Comparison of ENCODE assay signal across 21 cellular contexts in the genomic region with DNA sequence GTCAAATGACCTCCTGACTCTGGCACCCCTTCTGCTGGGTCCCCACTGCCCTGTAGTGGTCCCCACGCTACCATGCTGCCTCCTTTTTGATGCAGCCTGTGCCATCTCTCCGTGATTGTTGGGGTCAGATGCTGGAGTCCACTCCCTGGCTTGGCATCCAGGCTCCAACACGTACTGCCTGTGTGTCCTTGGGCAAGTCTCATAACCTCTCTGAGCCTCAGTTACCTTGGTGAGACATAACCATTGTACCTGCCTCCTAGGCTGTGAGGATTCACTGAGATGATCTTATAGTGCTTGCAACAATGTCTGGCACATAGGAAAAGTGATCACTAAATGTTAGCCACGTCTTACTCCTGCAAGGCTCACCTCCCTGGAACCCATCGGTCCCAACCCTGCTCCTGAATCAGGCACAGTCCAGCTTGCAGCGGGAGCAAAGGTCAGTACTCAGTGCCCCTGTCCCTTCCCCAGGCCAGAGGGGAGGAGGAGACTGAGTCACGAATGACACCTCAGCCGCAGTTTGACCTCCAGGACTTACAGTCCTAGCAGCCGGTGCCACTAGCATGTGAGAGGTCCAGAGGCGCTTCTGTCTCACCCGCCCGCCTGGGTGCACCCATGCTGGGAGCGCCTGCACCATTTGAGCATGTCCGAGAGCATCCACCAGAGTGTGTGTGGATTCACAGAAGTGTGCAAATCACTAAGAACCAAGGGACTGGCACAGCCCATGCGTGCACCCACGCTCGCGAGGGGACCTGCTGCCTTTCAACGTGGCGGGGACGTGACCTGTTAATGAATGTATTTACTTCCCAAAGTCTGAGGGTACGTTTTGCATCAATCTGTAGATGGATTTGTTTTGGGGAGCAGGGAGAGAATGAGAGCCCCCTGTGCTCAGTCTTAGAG. TPM values are rescaled to one million over a fixed set of nuclear protein-coding genes. Genes with fewer than 3 reads are reported as not detected.
DNase-seq lines count a peak whose midpoint lies in the region; ATAC-seq, FAIRE-seq and TF ChIP-seq lines count a peak whose summit lies in the region.
"Had no signal": no experiment of that assay in that cellular context is flagged by ENCODE, and none has a peak within 500 bp of the region (broad histone marks: within the 10 kb centered on the region; RNA-seq: fewer than 3 reads in every experiment).

No MANE protein-coding gene starts in this region.

- ATAC-seq in HepG2 (peak; percentile 18), sciatic nerve (no peak), GM19455 (IDR thresholded peaks at IDR 0.05; ENCODE audit: unreplicated experiment) (no peak)
- no peak for ATAC-seq in activated CD4-positive, alpha-beta T cell treated with anti-CD3 and anti-CD28 coated beads for 36 hours
- ATAC-seq: PC-3 had no signal

- H3K4me3 ChIP-seq in Peyer's patch (peak overlapping the region in 1 of 4 donors; percentile 11), HepG2 (replicated peaks in 1 of 3; ENCODE audit: insufficient read depth in 1 of 3, low read depth in 2 of 3, low read length in 3 of 3) (peak overlapping the region in 1 of 3 experiments; percentile 59; a peak in 2 of 6 replicates)
- H3K4me3 ChIP-seq: SJCRH30 had no signal

- no peak overlapping the region for H3K4me3 Mint-ChIP-seq in activated CD4-positive, alpha-beta T cell treated with anti-CD3 and anti-CD28 coated beads for 36 hours

- CTCF ChIA-PET in HepG2 (lab: Yijun Ruan, JAX; ENCODE audit: low intra/inter-chr PET ratio, low total read pairs), result interaction anchor here (3.1 kb wide), 1 partner anchor 35 kb away, joined by 21 read pairs; a partner anchor contains a TSS
- CTCF ChIA-PET in activated CD4-positive, alpha-beta T cell treated with anti-CD3 and anti-CD28 coated beads for 36 hours (lab: Charles Lee), result no interaction called here

- H3K27ac ChIP-seq in Peyer's patch (peak overlapping the region in 2 of 4 donors; percentile 81 to 92), HepG2 (ENCODE audit: extremely low read length, insufficient read depth, low read length) (peak overlapping the region; percentile 85)
- H3K27ac ChIP-seq: C4-2B, SJCRH30 had no signal

- H3K36me3 ChIP-seq in Peyer's patch (peaks cover 0 to 4% (median 0%) of the 10 kb centered on the region in 3 donors), HepG2 (replicated peaks in 1 of 2; ENCODE audit: control insufficient read depth in 1 of 2, insufficient read depth in 2 of 2, low read length in 2 of 2) (no peaks in the 10 kb centered on the region)
- H3K36me3 ChIP-seq: SJCRH30 had no signal

- H3K4me2 ChIP-seq in HepG2 (ENCODE audit: low read depth, low read length), result peak overlapping the region; percentile 81

- intact Hi-C loops in HepG2 (cut with micrococcal nuclease; ENCODE audit: unreplicated experiment) (no loop called here), sciatic nerve (cut with DNase I) (no loop called here)
- intact Hi-C loops in activated CD4-positive, alpha-beta T cell treated with anti-CD3 and anti-CD28 coated beads for 36 hours (cut with DNase I, micrococcal nuclease), result no loop called here

- peak; percentile 22; the same call in 1 of the 2 replicates for TF ChIP-seq RAD21 in HepG2 (CRISPR knock-in tag; IDR thresholded peaks at IDR 0.05)

- H3K4me1 Mint-ChIP-seq in activated CD4-positive, alpha-beta T cell treated with anti-CD3 and anti-CD28 coated beads for 36 hours, result no peaks in the 10 kb centered on the region

- in situ Hi-C loops in HepG2 (cut with HindIII; ENCODE audit: extremely low pct_ligation_motif_present, low pct_unique_long_range_greater_than_20kb), result no loop called here

- TF ChIP-seq EP300 in HepG2 (IDR thresholded peaks at IDR 0.05; ENCODE audit: low read depth in 2 of 2, low read length in 2 of 2) (no peak), HepG2 (CRISPR knock-in tag; IDR thresholded peaks at IDR 0.05; ENCODE audit: borderline replicate concordance) (no peak)

- H3K4me1 ChIP-seq in Peyer's patch, result no peaks in the 10 kb centered on the region
- peaks cover 91% of the 10 kb centered on the region for H3K4me1 ChIP-seq in HepG2 (ENCODE audit: insufficient read depth, low read length)
- H3K4me1 ChIP-seq: SJCRH30 had no signal

- BruUV-seq in HepG2 (replicated peaks; lab: Mats Ljungman, UMichigan), result no TSS peak

- H3K9me3 ChIP-seq in Peyer's patch (no peaks in the 10 kb centered on the region), HepG2 (ENCODE audit: low read length) (no peaks in the 10 kb centered on the region)
- H3K9me3 ChIP-seq: SJCRH30 had no signal

- no peak for TF ChIP-seq POLR2A in Peyer's patch (IDR thresholded peaks at IDR 0.05)
- TF ChIP-seq POLR2A in HepG2 (IDR thresholded peaks at IDR 0.05; ENCODE audit: insufficient read depth in 1 of 2, low read depth in 2 of 2, low read length in 2 of 2), result no peak

- FAIRE-seq in HepG2 (lab: Jason Lieb, UNC), result peak; percentile 67
- FAIRE-seq: GM12892, GM18507 had no signal

- peak in 2 of 3 donors; percentile 73 to 76 for DNase-seq in Peyer's patch
- DNase-seq in HepG2 (ENCODE audit: low spot score), result no peak
- peak; percentile 27 for DNase-seq in sciatic nerve (ENCODE audit: low spot score)
- DNase-seq in stimulated activated CD4-positive, alpha-beta T cell treated with anti-CD3 and anti-CD28 coated beads, Interleukin-12 subunit alpha, Interleukin-12 subunit beta, amount 100 ng/mL, for 4 hours, result no peak
- DNase-seq in activated CD4-positive, alpha-beta T cell treated with anti-CD3 and anti-CD28 coated beads for 36 hours, result no peak
- DNase-seq: ACHN, DMS79, GOT3, NCI-H1048, NCI-H1436, NCI-H1930, NCI-H226, NCI-H524, NCI-H82, PC-3, SJCRH30 had no signal

- H3K9me3 Mint-ChIP-seq in activated CD4-positive, alpha-beta T cell treated with anti-CD3 and anti-CD28 coated beads for 36 hours (ENCODE audit: low read depth), result no peaks in the 10 kb centered on the region

- peaks cover 13% of the 10 kb centered on the region for H3K79me2 ChIP-seq in HepG2 (ENCODE audit: insufficient read depth, low read length)

- H4K20me1 ChIP-seq in HepG2 (ENCODE audit: insufficient read depth, low read length), result no peaks in the 10 kb centered on the region

- peak overlapping the region; percentile 60 for H3K9ac ChIP-seq in HepG2 (ENCODE audit: insufficient read depth, low read depth, low read length)

- no peak for TF ChIP-seq CTCF in Peyer's patch (IDR thresholded peaks at IDR 0.05)
- no peak for TF ChIP-seq CTCF in HepG2 (CRISPR knock-in tag; IDR thresholded peaks at IDR 0.05)

- H3K27me3 ChIP-seq in Peyer's patch (no peaks in the 10 kb centered on the region), HepG2 (ENCODE audit: control insufficient read depth in 1 of 2, insufficient read depth in 2 of 2, low read length in 2 of 2) (no peaks in the 10 kb centered on the region)
- H3K27me3 ChIP-seq: SJCRH30 had no signal

- H3K36me3 Mint-ChIP-seq in activated CD4-positive, alpha-beta T cell treated with anti-CD3 and anti-CD28 coated beads for 36 hours (ENCODE audit: low read depth), result no peaks in the 10 kb centered on the region

- WGBS in HepG2 (ENCODE audit: low lambda C conversion rate), result 18% methylated on average over 5 of the region's 22 CpGs

- H2AFZ ChIP-seq in HepG2 (ENCODE audit: low read length), result no peak overlapping the region

- H3K27ac Mint-ChIP-seq in activated CD4-positive, alpha-beta T cell treated with anti-CD3 and anti-CD28 coated beads for 36 hours, result no peak overlapping the region

- no peaks in the 10 kb centered on the region for H3K27me3 Mint-ChIP-seq in activated CD4-positive, alpha-beta T cell treated with anti-CD3 and anti-CD28 coated beads for 36 hours

- POLR2A ChIA-PET in HepG2 (lab: Yijun Ruan, JAX), result interaction anchor here (1.2 to 18.4 kb wide), 6 partner anchors 10 to 319 kb away, joined by 3 to 1365 read pairs (median 233); a partner anchor contains a TSS
- POLR2A ChIA-PET in activated CD4-positive, alpha-beta T cell treated with anti-CD3 and anti-CD28 coated beads for 36 hours (lab: Charles Lee), result no interaction called here

RNA-seq across cellular contexts. Expression of a gene that starts 3.0 kb away (rescaled TPM):
- total RNA-seq in Peyer's patch (over 10,000 TPM in 1 of 4 donors, 1,000 to 10,000 TPM in 2, 100 to 1,000 TPM in 1; 107 to 10,211 (median 6,146) TPM), HepG2 (2016; rRNA removed; fragmentation: Illumina TruSeq; extraction: Trizol) (1.8 and 3.8 TPM in 2 replicates), sciatic nerve (not detected)
- 1.2 and 2.1 TPM in 2 replicates for total RNA-seq in HepG2 (2016; cell fraction: cytosol; rRNA removed; fragmentation: Illumina TruSeq; extraction: Trizol; ENCODE audit: low read depth)
- total RNA-seq in HepG2 (2016; cell fraction: insoluble cytoplasmic fraction; rRNA removed; fragmentation: Illumina TruSeq; extraction: Trizol), result 2.1 and 3.7 TPM in 2 replicates
- 2.5 and 3.8 TPM in 2 replicates for total RNA-seq in HepG2 (2016; cell fraction: membrane; rRNA removed; fragmentation: Illumina TruSeq; extraction: Trizol)
- 1.5 and 3.9 TPM in 2 replicates for total RNA-seq in HepG2 (2016; cell fraction: nucleus; rRNA removed; fragmentation: Illumina TruSeq; extraction: Trizol)
- 7.2 and 11.0 TPM in 2 replicates for polyA plus RNA-seq in HepG2 (2011; rRNA removed)
- polyA plus RNA-seq in HepG2 (2011; cell fraction: cytosol; rRNA removed), result 9.4 and 10.1 TPM in 2 replicates
- 4.4 and 6.4 TPM in 2 replicates for polyA plus RNA-seq in HepG2 (2011; cell fraction: nucleus; rRNA removed)
- 5.7 and 7.6 TPM in 2 replicates for polyA plus RNA-seq in HepG2 (2012)
- polyA plus RNA-seq in HepG2 (2016; cell fraction: cytosol; fragmentation: Illumina TruSeq; extraction: Trizol; ENCODE audit: low read depth), result 1.8 and 2.4 TPM in 2 replicates
- 1.6 and 1.8 TPM in 2 replicates for polyA plus RNA-seq in HepG2 (2016; cell fraction: insoluble cytoplasmic fraction; fragmentation: Illumina TruSeq; extraction: Trizol; ENCODE audit: low read depth)
- 2.4 and 3.3 TPM in 2 replicates for polyA plus RNA-seq in HepG2 (2016; cell fraction: membrane; fragmentation: Illumina TruSeq; extraction: Trizol; ENCODE audit: low read depth)
- polyA plus RNA-seq in HepG2 (2016; cell fraction: nucleus; fragmentation: Illumina TruSeq; extraction: Trizol; ENCODE audit: insufficient read depth, low read depth), result 3.5 and 4.1 TPM in 2 replicates
- 4.4 TPM in 1 of 2 replicates, not detected in the other for polyA minus RNA-seq in HepG2 (2011; rRNA and poly(A)+ RNA removed; ENCODE audit: low replicate concordance)
- polyA minus RNA-seq in HepG2 (2011; cell fraction: cytosol; rRNA and poly(A)+ RNA removed), result 2.5 and 3.2 TPM in 2 replicates
- 0.77 and 1.6 TPM in 2 replicates for polyA minus RNA-seq in HepG2 (2011; cell fraction: nucleus; rRNA and poly(A)+ RNA removed)
- total RNA-seq in activated CD4-positive, alpha-beta T cell treated with anti-CD3 and anti-CD28 coated beads for 36 hours, result not detected
- total RNA-seq: M059J, PC-3, SJCRH30 had no signal

RNA-seq across cellular contexts. Expression of a gene that starts 3.6 kb away (rescaled TPM):
- total RNA-seq in Peyer's patch (over 10,000 TPM in 1 of 4 donors, 1,000 to 10,000 TPM in 2, 100 to 1,000 TPM in 1; 276 to 11,857 (median 5,024) TPM), HepG2 (2016; rRNA removed; fragmentation: Illumina TruSeq; extraction: Trizol) (179 and 314 TPM in 2 replicates), sciatic nerve (not detected)
- 470 and 617 TPM in 2 replicates for total RNA-seq in HepG2 (2016; cell fraction: cytosol; rRNA removed; fragmentation: Illumina TruSeq; extraction: Trizol; ENCODE audit: low read depth)
- 191 and 310 TPM in 2 replicates for total RNA-seq in HepG2 (2016; cell fraction: insoluble cytoplasmic fraction; rRNA removed; fragmentation: Illumina TruSeq; extraction: Trizol)
- 250 and 324 TPM in 2 replicates for total RNA-seq in HepG2 (2016; cell fraction: membrane; rRNA removed; fragmentation: Illumina TruSeq; extraction: Trizol)
- 211 and 238 TPM in 2 replicates for total RNA-seq in HepG2 (2016; cell fraction: nucleus; rRNA removed; fragmentation: Illumina TruSeq; extraction: Trizol)
- polyA plus RNA-seq in HepG2 (2011; rRNA removed), result 687 and 1,005 TPM in 2 replicates
- 944 and 988 TPM in 2 replicates for polyA plus RNA-seq in HepG2 (2011; cell fraction: cytosol; rRNA removed)
- 255 and 392 TPM in 2 replicates for polyA plus RNA-seq in HepG2 (2011; cell fraction: nucleus; rRNA removed)
- 921 and 1,213 TPM in 2 replicates for polyA plus RNA-seq in HepG2 (2012)
- 724 and 925 TPM in 2 replicates for polyA plus RNA-seq in HepG2 (2016; cell fraction: cytosol; fragmentation: Illumina TruSeq; extraction: Trizol; ENCODE audit: low read depth)
- polyA plus RNA-seq in HepG2 (2016; cell fraction: insoluble cytoplasmic fraction; fragmentation: Illumina TruSeq; extraction: Trizol; ENCODE audit: low read depth), result 243 and 253 TPM in 2 replicates
- 332 and 399 TPM in 2 replicates for polyA plus RNA-seq in HepG2 (2016; cell fraction: membrane; fragmentation: Illumina TruSeq; extraction: Trizol; ENCODE audit: low read depth)
- 479 and 488 TPM in 2 replicates for polyA plus RNA-seq in HepG2 (2016; cell fraction: nucleus; fragmentation: Illumina TruSeq; extraction: Trizol; ENCODE audit: insufficient read depth, low read depth)
- polyA minus RNA-seq in HepG2 (2011; rRNA and poly(A)+ RNA removed; ENCODE audit: low replicate concordance), result 493 TPM in 1 of 2 replicates, not detected in the other
- 182 and 185 TPM in 2 replicates for polyA minus RNA-seq in HepG2 (2011; cell fraction: cytosol; rRNA and poly(A)+ RNA removed)
- polyA minus RNA-seq in HepG2 (2011; cell fraction: nucleus; rRNA and poly(A)+ RNA removed), result 38.8 and 66.1 TPM in 2 replicates
- not detected for total RNA-seq in activated CD4-positive, alpha-beta T cell treated with anti-CD3 and anti-CD28 coated beads for 36 hours
- total RNA-seq: M059J, PC-3, SJCRH30 had no signal

RNA-seq across cellular contexts. Expression of a gene that starts 11.3 kb away (rescaled TPM):
- total RNA-seq in Peyer's patch (1,000 to 10,000 TPM in 3 of 4 donors, 10 to 100 TPM in 1; 42.9 to 6,445 (median 3,046) TPM), HepG2 (2016; rRNA removed; fragmentation: Illumina TruSeq; extraction: Trizol) (2,184 and 5,485 TPM in 2 replicates), sciatic nerve (7.0 TPM)
- total RNA-seq in HepG2 (2016; cell fraction: cytosol; rRNA removed; fragmentation: Illumina TruSeq; extraction: Trizol; ENCODE audit: low read depth), result 1,658 and 1,910 TPM in 2 replicates
- 2,147 and 5,523 TPM in 2 replicates for total RNA-seq in HepG2 (2016; cell fraction: insoluble cytoplasmic fraction; rRNA removed; fragmentation: Illumina TruSeq; extraction: Trizol)
- total RNA-seq in HepG2 (2016; cell fraction: membrane; rRNA removed; fragmentation: Illumina TruSeq; extraction: Trizol), result 1,317 and 1,654 TPM in 2 replicates
- total RNA-seq in HepG2 (2016; cell fraction: nucleus; rRNA removed; fragmentation: Illumina TruSeq; extraction: Trizol), result 3,708 and 4,228 TPM in 2 replicates
- 1,973 and 2,476 TPM in 2 replicates for polyA plus RNA-seq in HepG2 (2011; rRNA removed)
- polyA plus RNA-seq in HepG2 (2011; cell fraction: cytosol; rRNA removed), result 3,263 and 3,859 TPM in 2 replicates
- 1,542 and 1,981 TPM in 2 replicates for polyA plus RNA-seq in HepG2 (2011; cell fraction: nucleus; rRNA removed)
- polyA plus RNA-seq in HepG2 (2012), result 3,117 and 3,837 TPM in 2 replicates
- 1,826 and 2,113 TPM in 2 replicates for polyA plus RNA-seq in HepG2 (2016; cell fraction: cytosol; fragmentation: Illumina TruSeq; extraction: Trizol; ENCODE audit: low read depth)
- 1,773 and 1,785 TPM in 2 replicates for polyA plus RNA-seq in HepG2 (2016; cell fraction: insoluble cytoplasmic fraction; fragmentation: Illumina TruSeq; extraction: Trizol; ENCODE audit: low read depth)
- 1,154 and 1,399 TPM in 2 replicates for polyA plus RNA-seq in HepG2 (2016; cell fraction: membrane; fragmentation: Illumina TruSeq; extraction: Trizol; ENCODE audit: low read depth)
- polyA plus RNA-seq in HepG2 (2016; cell fraction: nucleus; fragmentation: Illumina TruSeq; extraction: Trizol; ENCODE audit: insufficient read depth, low read depth), result 5,783 and 6,817 TPM in 2 replicates
- polyA minus RNA-seq in HepG2 (2011; rRNA and poly(A)+ RNA removed; ENCODE audit: low replicate concordance), result 0.49 and 910 TPM in 2 replicates
- 1,155 and 1,457 TPM in 2 replicates for polyA minus RNA-seq in HepG2 (2011; cell fraction: cytosol; rRNA and poly(A)+ RNA removed)
- polyA minus RNA-seq in HepG2 (2011; cell fraction: nucleus; rRNA and poly(A)+ RNA removed), result 210 and 319 TPM in 2 replicates
- total RNA-seq in activated CD4-positive, alpha-beta T cell treated with anti-CD3 and anti-CD28 coated beads for 36 hours, result not detected
- total RNA-seq: M059J, SJCRH30 had no signal

RNA-seq across cellular contexts. Expression of a gene that starts 34.4 kb away (rescaled TPM):
- total RNA-seq in Peyer's patch (1 to 10 TPM in 2 of 4 donors, not detected in 2; 2.8 to 3.2 TPM), HepG2 (2016; rRNA removed; fragmentation: Illumina TruSeq; extraction: Trizol) (21.9 and 49.1 TPM in 2 replicates), sciatic nerve (not detected)
- total RNA-seq in HepG2 (2016; cell fraction: cytosol; rRNA removed; fragmentation: Illumina TruSeq; extraction: Trizol; ENCODE audit: low read depth), result 4.6 and 4.7 TPM in 2 replicates
- total RNA-seq in HepG2 (2016; cell fraction: insoluble cytoplasmic fraction; rRNA removed; fragmentation: Illumina TruSeq; extraction: Trizol), result 16.8 and 55.7 TPM in 2 replicates
- total RNA-seq in HepG2 (2016; cell fraction: membrane; rRNA removed; fragmentation: Illumina TruSeq; extraction: Trizol), result 7.4 and 9.8 TPM in 2 replicates
- total RNA-seq in HepG2 (2016; cell fraction: nucleus; rRNA removed; fragmentation: Illumina TruSeq; extraction: Trizol), result 41.1 and 46.7 TPM in 2 replicates
- 44.0 and 61.4 TPM in 2 replicates for polyA plus RNA-seq in HepG2 (2011; rRNA removed)
- polyA plus RNA-seq in HepG2 (2011; cell fraction: cytosol; rRNA removed), result 50.5 and 63.0 TPM in 2 replicates
- polyA plus RNA-seq in HepG2 (2011; cell fraction: nucleus; rRNA removed), result 48.8 and 51.3 TPM in 2 replicates
- 32.9 and 35.6 TPM in 2 replicates for polyA plus RNA-seq in HepG2 (2012)
- 3.5 and 4.1 TPM in 2 replicates for polyA plus RNA-seq in HepG2 (2016; cell fraction: cytosol; fragmentation: Illumina TruSeq; extraction: Trizol; ENCODE audit: low read depth)
- 17.4 and 19.7 TPM in 2 replicates for polyA plus RNA-seq in HepG2 (2016; cell fraction: insoluble cytoplasmic fraction; fragmentation: Illumina TruSeq; extraction: Trizol; ENCODE audit: low read depth)
- 5.1 and 6.3 TPM in 2 replicates for polyA plus RNA-seq in HepG2 (2016; cell fraction: membrane; fragmentation: Illumina TruSeq; extraction: Trizol; ENCODE audit: low read depth)
- polyA plus RNA-seq in HepG2 (2016; cell fraction: nucleus; fragmentation: Illumina TruSeq; extraction: Trizol; ENCODE audit: insufficient read depth, low read depth), result 67.2 and 70.6 TPM in 2 replicates
- polyA minus RNA-seq in HepG2 (2011; rRNA and poly(A)+ RNA removed; ENCODE audit: low replicate concordance), result 37.9 TPM in 1 of 2 replicates, not detected in the other
- polyA minus RNA-seq in HepG2 (2011; cell fraction: cytosol; rRNA and poly(A)+ RNA removed), result 21.8 and 26.5 TPM in 2 replicates
- 24.4 and 25.6 TPM in 2 replicates for polyA minus RNA-seq in HepG2 (2011; cell fraction: nucleus; rRNA and poly(A)+ RNA removed)
- not detected for total RNA-seq in activated CD4-positive, alpha-beta T cell treated with anti-CD3 and anti-CD28 coated beads for 36 hours
- total RNA-seq: M059J, PC-3, SJCRH30 had no signal

RNA-seq across cellular contexts. Expression of a gene that starts 38.3 kb away (rescaled TPM):
- total RNA-seq in Peyer's patch, result 10 to 100 TPM; 17.0 to 52.6 (median 32.5) TPM
- 79.3 and 102 TPM in 2 replicates for total RNA-seq in HepG2 (2016; rRNA removed; fragmentation: Illumina TruSeq; extraction: Trizol)
- 37.7 and 41.8 TPM in 2 replicates for total RNA-seq in HepG2 (2016; cell fraction: cytosol; rRNA removed; fragmentation: Illumina TruSeq; extraction: Trizol; ENCODE audit: low read depth)
- 81.1 and 95.0 TPM in 2 replicates for total RNA-seq in HepG2 (2016; cell fraction: insoluble cytoplasmic fraction; rRNA removed; fragmentation: Illumina TruSeq; extraction: Trizol)
- total RNA-seq in HepG2 (2016; cell fraction: membrane; rRNA removed; fragmentation: Illumina TruSeq; extraction: Trizol), result 74.2 and 83.3 TPM in 2 replicates
- total RNA-seq in HepG2 (2016; cell fraction: nucleus; rRNA removed; fragmentation: Illumina TruSeq; extraction: Trizol), result 52.5 and 60.5 TPM in 2 replicates
- 40.0 and 45.2 TPM in 2 replicates for polyA plus RNA-seq in HepG2 (2011; rRNA removed)
- polyA plus RNA-seq in HepG2 (2011; cell fraction: cytosol; rRNA removed), result 31.7 and 43.5 TPM in 2 replicates
- 34.9 and 46.0 TPM in 2 replicates for polyA plus RNA-seq in HepG2 (2011; cell fraction: nucleus; rRNA removed)
- 28.2 and 35.4 TPM in 2 replicates for polyA plus RNA-seq in HepG2 (2012)
- polyA plus RNA-seq in HepG2 (2016; cell fraction: cytosol; fragmentation: Illumina TruSeq; extraction: Trizol; ENCODE audit: low read depth), result 55.3 and 55.7 TPM in 2 replicates
- polyA plus RNA-seq in HepG2 (2016; cell fraction: insoluble cytoplasmic fraction; fragmentation: Illumina TruSeq; extraction: Trizol; ENCODE audit: low read depth), result 104 and 107 TPM in 2 replicates
- 67.7 and 70.1 TPM in 2 replicates for polyA plus RNA-seq in HepG2 (2016; cell fraction: membrane; fragmentation: Illumina TruSeq; extraction: Trizol; ENCODE audit: low read depth)
- polyA plus RNA-seq in HepG2 (2016; cell fraction: nucleus; fragmentation: Illumina TruSeq; extraction: Trizol; ENCODE audit: insufficient read depth, low read depth), result 88.0 and 94.3 TPM in 2 replicates
- 25.2 and 35.9 TPM in 2 replicates for polyA minus RNA-seq in HepG2 (2011; rRNA and poly(A)+ RNA removed; ENCODE audit: low replicate concordance)
- polyA minus RNA-seq in HepG2 (2011; cell fraction: cytosol; rRNA and poly(A)+ RNA removed), result 28.7 and 36.5 TPM in 2 replicates
- polyA minus RNA-seq in HepG2 (2011; cell fraction: nucleus; rRNA and poly(A)+ RNA removed), result 64.4 and 81.6 TPM in 2 replicates
- total RNA-seq in sciatic nerve, result 26.7 TPM
- total RNA-seq in activated CD4-positive, alpha-beta T cell treated with anti-CD3 and anti-CD28 coated beads for 36 hours, result 100 to 1,000 TPM in 1 of 2 experiments, 10 to 100 TPM in 1; 88.8 to 106 TPM

Comparison
In these comparisons a context has a peak if more than half of its experiments do, and no peak if none do; other contexts are left out.
1. DNase-seq: peak in Peyer's patch (2 of 3) and sciatic nerve (single experiment); none in HepG2 (single experiment), stimulated activated CD4-positive, alpha-beta T cell treated with anti-CD3 and anti-CD28 coated beads, Interleukin-12 subunit alpha, Interleukin-12 subunit beta, amount 100 ng/mL, for 4 hours (single experiment) and activated CD4-positive, alpha-beta T cell treated with anti-CD3 and anti-CD28 coated beads for 36 hours (single experiment).
2. RNA of a gene that starts 3.0 kb away (total RNA-seq): 107 to 10,211 TPM in Peyer's patch; 1.2 to 3.9 TPM in HepG2, not detected in sciatic nerve (single experiment) and not detected in activated CD4-positive, alpha-beta T cell treated with anti-CD3 and anti-CD28 coated beads for 36 hours; every median in the first group is over 10 times any median in the second.
3. RNA of a gene that starts 3.6 kb away (total RNA-seq): 276 to 11,857 TPM in Peyer's patch and 179 to 617 TPM in HepG2; not detected in sciatic nerve (single experiment) and not detected in activated CD4-positive, alpha-beta T cell treated with anti-CD3 and anti-CD28 coated beads for 36 hours; every median in the first group is over 100 times any median in the second.